Comparison of ENCODE assay signal across 21 cellular contexts in genomic region chr13:93256998-93257397, GRCh38. TPM values are rescaled to one million over a fixed set of nuclear protein-coding genes. Genes with fewer than 3 reads are reported as not detected.
DNase-seq lines count a peak whose midpoint lies in the region; ATAC-seq, FAIRE-seq and TF ChIP-seq lines count a peak whose summit lies in the region.
"Had no signal": no experiment of that assay in that cellular context is flagged by ENCODE, and none has a peak within 500 bp of the region (broad histone marks: within the 10 kb centered on the region; RNA-seq: fewer than 3 reads in every experiment).

No MANE protein-coding gene starts in this region.

- H3K36me3 ChIP-seq in HEK293 (ENCODE audit: control insufficient read depth in 2 of 2, insufficient read depth in 1 of 2, low read length in 2 of 2) (no peaks in the 10 kb centered on the region), K562 (ENCODE audit: control insufficient read depth, insufficient read depth, low read length) (no peaks in the 10 kb centered on the region)
- H3K36me3 ChIP-seq: BE2C, BLaER1 had no signal

- intact Hi-C loops in K562 (cut with micrococcal nuclease): no loop called here

- DNase-seq in D721Med (ENCODE audit: insufficient read length, low spot score) (no peak), K562 (ENCODE audit: extremely low read depth in 1 of 4, low spot score in 3 of 4) (no peak), islet precursor cell (no peak)
- DNase-seq: 8988T; ACHN; BE2C; C1 segment of cervical spinal cord; CD4-positive, alpha-beta memory T cell; CD4-positive, CD25-positive, alpha-beta regulatory T cell; CD8-positive, alpha-beta memory T cell; COR-L47; DMS79 treated with DMSO at 0.1 percent for 48 hours; GF-D8 had no signal

- no peak for TF ChIP-seq RAD21 in K562 (CRISPR knock-in tag; conservative IDR thresholded peaks at IDR 0.05 in 1 of 2, IDR thresholded peaks at IDR 0.05 in 1 of 2)

- H3K27ac ChIP-seq in HEK293 (ENCODE audit: extremely low read depth, low read depth, low read length) (no peak overlapping the region), K562 (ENCODE audit: extremely low read depth, low read depth, low read length) (no peak overlapping the region)
- H3K27ac ChIP-seq: BLaER1 had no signal

- H4K20me1 ChIP-seq in K562 (replicated peaks; ENCODE audit: control insufficient read depth, insufficient read depth, low read length): no peaks in the 10 kb centered on the region
- H4K20me1 ChIP-seq: BLaER1 had no signal

- H3K4me3 ChIP-seq in HEK293 (ENCODE audit: low read depth, low read length): no peak overlapping the region
- no peak overlapping the region for H3K4me3 ChIP-seq in K562
- H3K4me3 ChIP-seq: BLaER1 had no signal

- no peak overlapping the region for H3K9ac ChIP-seq in K562 (ENCODE audit: insufficient read depth in 1 of 2, low read depth in 2 of 2, low read length in 2 of 2)
- H3K9ac ChIP-seq: BLaER1 had no signal

- no peaks in the 10 kb centered on the region for H3K9me1 ChIP-seq in K562 (ENCODE audit: control insufficient read depth, insufficient read depth, low read length)

- no peaks in the 10 kb centered on the region for H3K9me3 ChIP-seq in HEK293 (ENCODE audit: control insufficient read depth, insufficient read depth, low read depth, low read length)
- H3K9me3 ChIP-seq in K562 (replicated peaks; ENCODE audit: control insufficient read depth, insufficient read depth, low read depth, low read length): no peaks in the 10 kb centered on the region
- H3K9me3 ChIP-seq: BE2C, BLaER1 had no signal

- CTCF ChIA-PET in HEK293 (lab: Yijun Ruan, JAX) (no interaction called here), K562 (lab: Yijun Ruan, JAX; ENCODE audit: low intra/inter-chr PET ratio) (no interaction called here)

- POLR2A ChIA-PET in HEK293 (lab: Yijun Ruan, JAX): no interaction called here
- POLR2A ChIA-PET in K562 (lab: Yijun Ruan, JAX): interaction anchor here (1.9 to 5.4 kb wide), 4 partner anchors 7 to 20 kb away, joined by 6 to 28 read pairs (median 18); no protein-coding TSS in a partner anchor

- FAIRE-seq in D721Med (lab: Jason Lieb, UNC) (peak; percentile 56), K562 (lab: Jason Lieb, UNC) (no peak)
- FAIRE-seq: A204.1, G401.6, GM12891 had no signal

- no peak overlapping the region for H3K4me2 ChIP-seq in K562 (ENCODE audit: insufficient read depth, low read length)
- H3K4me2 ChIP-seq: BLaER1 had no signal

- ATAC-seq in K562 (no peak), HG03095 (IDR thresholded peaks at IDR 0.05; ENCODE audit: unreplicated experiment) (no peak), GM18858 (IDR thresholded peaks at IDR 0.05; ENCODE audit: unreplicated experiment) (no peak)

- no peaks in the 10 kb centered on the region for H3K4me1 ChIP-seq in HEK293 (ENCODE audit: control insufficient read depth, insufficient read depth, low read length)
- H3K4me1 ChIP-seq in K562 (replicated peaks in 1 of 2; ENCODE audit: control insufficient read depth in 2 of 2, insufficient read depth in 2 of 2, low read length in 2 of 2): no peaks in the 10 kb centered on the region

- no peak for TF ChIP-seq EP300 in K562 (IDR thresholded peaks at IDR 0.05; ENCODE audit: low read length)

- WGBS in K562 (ENCODE audit: insufficient coverage, low coverage, missing lambda C conversion rate): 2% methylated on average over 2 of the region's 2 CpGs

- no peaks in the 10 kb centered on the region for H3K79me2 ChIP-seq in K562 (ENCODE audit: control insufficient read depth, insufficient read depth, low read length)

- TF ChIP-seq CTCF in D721Med (IDR thresholded peaks at IDR 0.05; ENCODE audit: insufficient read depth, missing control alignments) (no peak), HEK293 (tag by site-specific recombination; IDR thresholded peaks at IDR 0.05) (no peak), K562 (IDR thresholded peaks at IDR 0.05 in 2 of 3, conservative IDR thresholded peaks at IDR 0.05 in 1 of 3; ENCODE audit: insufficient read depth in 2 of 3, low read depth in 1 of 3, low read length in 3 of 3) (no peak)

- BruUV-seq in K562 (replicated peaks; lab: Mats Ljungman, UMichigan): no TSS peak

- no peaks in the 10 kb centered on the region for H3K27me3 ChIP-seq in K562 (ENCODE audit: control insufficient read depth in 2 of 2, insufficient read depth in 2 of 2, low read length in 2 of 2)
- H3K27me3 ChIP-seq: BE2C, BLaER1 had no signal

- no peak overlapping the region for H2AFZ ChIP-seq in K562 (ENCODE audit: low read depth, low read length)

- TF ChIP-seq POLR2A in K562 (conservative IDR thresholded peaks at IDR 0.05): no peak

- in situ Hi-C loops in K562 (cut with MboI): no loop called here

TF ChIP-seq in HEK293, 187 proteins besides CTCF, POLR2A, EP300 and RAD21:
- TF ChIP-seq ZNF121 (tag by site-specific recombination; IDR thresholded peaks at IDR 0.05): peak; percentile 64
- TF ChIP-seq ZNF19 (tag by site-specific recombination; IDR thresholded peaks at IDR 0.05; ENCODE audit: low read depth): no peak

TF ChIP-seq in K562, 482 proteins besides CTCF, POLR2A, EP300 and RAD21 (continues in another document):
- TF ChIP-seq MYNN (IDR thresholded peaks at IDR 0.05) (no peak), MYNN (CRISPR knock-in tag; IDR thresholded peaks at IDR 0.05) (no peak), IRF2 (CRISPR knock-in tag; IDR thresholded peaks at IDR 0.05) (peak; percentile 63; the same call in 1 of the 2 replicates), DACH1 (IDR thresholded peaks at IDR 0.05; ENCODE audit: partially characterized antibody) (no peak)

RNA-seq across cellular contexts. Expression of gene GPC6, which starts 30.4 kb away (rescaled TPM):
- total RNA-seq in K562 (2011; cell fraction: chromatin; rRNA removed; ENCODE audit: low replicate concordance): 0.09 and 0.14 TPM in 2 replicates
- total RNA-seq in K562 (2011; cell fraction: nucleolus; rRNA removed): 0.13 and 0.17 TPM in 2 replicates
- 0.07 and 0.15 TPM in 2 replicates for total RNA-seq in K562 (2011; cell fraction: nucleoplasm; rRNA removed)
- under 0.01 and 0.04 TPM in 2 replicates for total RNA-seq in K562 (2014; rRNA removed)
- not detected in 2 replicates for total RNA-seq in K562 (2014; rRNA removed; fragmentation: Illumina TruSeq; extraction: Trizol)
- total RNA-seq in K562 (2015; rRNA removed; fragmentation: Illumina TruSeq; extraction: Trizol): 0.04 TPM in 1 of 2 replicates, not detected in the other
- total RNA-seq in K562 (2021): 0.07 and 0.20 TPM in 2 replicates
- 0.01 TPM in 1 of 2 replicates, not detected in the other for polyA plus RNA-seq in K562 (2011; rRNA removed)
- not detected in 2 replicates for polyA plus RNA-seq in K562 (2011; cell fraction: cytosol; rRNA removed)
- 0.10 TPM in 1 of 2 replicates, not detected in the other for polyA plus RNA-seq in K562 (2011; cell fraction: nucleus; rRNA removed)
- polyA plus RNA-seq in K562 (2012): 0.01 TPM in 2 replicates
- polyA plus RNA-seq in K562 (2014; fragmentation: Illumina TruSeq; extraction: Trizol): not detected in 2 replicates
- not detected for polyA plus RNA-seq in K562 (2014; fragmentation: Nextera tagmentation; extraction: Ambion mirVana)
- 0.01 and 0.03 TPM in 2 replicates for polyA plus RNA-seq in K562 (2014; rRNA removed)
- polyA minus RNA-seq in K562 (2011; rRNA and poly(A)+ RNA removed): not detected in 2 replicates
- not detected in 2 replicates for polyA minus RNA-seq in K562 (2011; cell fraction: cytosol; rRNA and poly(A)+ RNA removed)
- 0.67 TPM in 1 of 2 replicates, not detected in the other for polyA minus RNA-seq in K562 (2011; cell fraction: nucleus; rRNA and poly(A)+ RNA removed)
- total RNA-seq: CD4-positive, alpha-beta memory T cell; CD4-positive, CD25-positive, alpha-beta regulatory T cell; CD8-positive, alpha-beta memory T cell had no signal
- polyA plus RNA-seq: CD14-positive monocyte; CD4-positive, alpha-beta memory T cell; CD4-positive, CD25-positive, alpha-beta regulatory T cell; CD8-positive, alpha-beta memory T cell had no signal
